9 cellular contexts compared by ENCODE assay signal in the genomic region with DNA sequence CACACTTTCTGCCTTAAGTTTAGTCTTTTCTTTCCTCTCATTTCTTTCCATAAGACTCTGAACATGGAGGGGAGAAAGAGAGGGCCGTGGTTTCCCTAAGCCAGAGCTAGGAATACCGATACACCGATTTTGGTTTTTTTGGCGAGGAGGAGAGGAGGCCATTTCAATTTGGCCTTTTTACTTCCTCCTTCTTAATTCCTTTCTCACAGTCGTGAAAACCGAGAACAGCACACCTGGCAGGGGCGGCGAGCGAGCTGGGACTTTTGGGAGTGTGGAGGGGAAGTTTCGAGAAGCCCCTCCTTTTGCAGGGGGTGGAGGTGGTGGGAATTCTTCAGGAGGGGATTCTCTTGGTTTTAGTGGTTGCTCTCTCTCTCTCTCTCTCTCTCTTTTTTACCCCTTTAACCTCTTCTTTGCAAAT. TPM values are rescaled to one million over a fixed set of nuclear protein-coding genes. Genes with fewer than 3 reads are reported as not detected.
A peak's percentile ranks its signal among the peaks of the same experiment; 100 is the strongest.
DNase-seq lines count a peak whose midpoint lies in the region; ATAC-seq and TF ChIP-seq lines count a peak whose summit lies in the region.
"Had no signal": no experiment of that assay in that cellular context is flagged by ENCODE, and none has a peak within 500 bp of the region (broad histone marks: within the 10 kb centered on the region; RNA-seq: fewer than 3 reads in every experiment).

No MANE protein-coding gene starts in this region.

- H3K4me3 ChIP-seq in iPS-20b (ENCODE audit: low read length) (peak overlapping the region; percentile 49), subcutaneous abdominal adipose tissue (ENCODE audit: low read depth in 1 of 5, low read length in 5 of 5) (peak overlapping the region in 3 of 5 donors; percentile 0 to 38 (median 7)), WERI-Rb-1 (ENCODE audit: low read depth, low read length) (no peak overlapping the region)
- H3K4me3 ChIP-seq: A549 had no signal

- peaks cover 2% of the 10 kb centered on the region for H3K27me3 Mint-ChIP-seq in activated CD4-positive, alpha-beta T cell treated with anti-CD3 and anti-CD28 coated beads, Interleukin-2, amount 10 ng/mL, durations not matched to agents 24 days and 14 days
- H3K27me3 Mint-ChIP-seq in T-helper 2 cell treated with Interferon-gamma antibody and Interleukin-4, amounts not matched to agents 5 μg/mL and 100 μg/mL, for 36 hours (ENCODE audit: low read depth): peaks cover 2% of the 10 kb centered on the region

- H3K9ac ChIP-seq in iPS-20b (ENCODE audit: low read depth, low read length) (no peak overlapping the region), subcutaneous abdominal adipose tissue (ENCODE audit: low read length in 5 of 5) (no peak overlapping the region)

- H3K27ac Mint-ChIP-seq in activated CD4-positive, alpha-beta T cell treated with anti-CD3 and anti-CD28 coated beads, Interleukin-2, amount 10 ng/mL, durations not matched to agents 24 days and 14 days: peak overlapping the region; percentile 93
- H3K27ac Mint-ChIP-seq in T-helper 2 cell treated with Interferon-gamma antibody and Interleukin-4, amounts not matched to agents 5 μg/mL and 100 μg/mL, for 36 hours: peak overlapping the region; percentile 93

- peaks cover 67% of the 10 kb centered on the region for H3K4me1 ChIP-seq in iPS-20b (ENCODE audit: insufficient read depth, low read length)
- peaks cover 2 to 86% (median 80%) of the 10 kb centered on the region in 5 donors for H3K4me1 ChIP-seq in subcutaneous abdominal adipose tissue (ENCODE audit: control insufficient read depth in 5 of 5, insufficient read depth in 5 of 5, low read length in 5 of 5)

- H3K27me3 ChIP-seq in iPS-20b (ENCODE audit: insufficient read depth, low read length) (peaks cover 100% of the 10 kb centered on the region), subcutaneous abdominal adipose tissue (ENCODE audit: control insufficient read depth in 5 of 5, insufficient read depth in 4 of 5, low read length in 5 of 5) (peaks cover 0 to 24% (median 7%) of the 10 kb centered on the region in 5 donors), WERI-Rb-1 (ENCODE audit: insufficient read depth, low read depth, severe bottlenecking) (peaks cover 25% of the 10 kb centered on the region)

- no peak for DNase-seq in activated CD4-positive, alpha-beta T cell treated with anti-CD3 and anti-CD28 coated beads, Interleukin-2, amount 10 ng/mL, durations not matched to agents 24 days and 14 days
- no peak for DNase-seq in activated CD4-positive, alpha-beta T cell treated with anti-CD3 and anti-CD28 coated beads, Interleukin-2, amount 50 U/mL, for 1 hour
- no peak for DNase-seq in T-helper 2 cell treated with Interferon-gamma antibody and Interleukin-4, amounts not matched to agents 5 μg/mL and 100 μg/mL, for 36 hours (ENCODE audit: low spot score)
- DNase-seq in WERI-Rb-1 (no peak), NCI-H1105 (lab: John Stamatoyannopoulos, UW) (no peak)

- peaks cover 89% of the 10 kb centered on the region for H3K36me3 Mint-ChIP-seq in activated CD4-positive, alpha-beta T cell treated with anti-CD3 and anti-CD28 coated beads, Interleukin-2, amount 10 ng/mL, durations not matched to agents 24 days and 14 days (ENCODE audit: low read depth)
- H3K36me3 Mint-ChIP-seq in T-helper 2 cell treated with Interferon-gamma antibody and Interleukin-4, amounts not matched to agents 5 μg/mL and 100 μg/mL, for 36 hours (ENCODE audit: low read depth): peaks cover 96% of the 10 kb centered on the region

- H3K9me3 Mint-ChIP-seq in activated CD4-positive, alpha-beta T cell treated with anti-CD3 and anti-CD28 coated beads, Interleukin-2, amount 10 ng/mL, durations not matched to agents 24 days and 14 days: no peaks in the 10 kb centered on the region
- H3K9me3 Mint-ChIP-seq in T-helper 2 cell treated with Interferon-gamma antibody and Interleukin-4, amounts not matched to agents 5 μg/mL and 100 μg/mL, for 36 hours: no peaks in the 10 kb centered on the region

- H3K27ac ChIP-seq in iPS-20b (ENCODE audit: low read length) (no peak overlapping the region), subcutaneous abdominal adipose tissue (ENCODE audit: low read depth, low read length) (no peak overlapping the region), WERI-Rb-1 (no peak overlapping the region)
- H3K27ac ChIP-seq: A549 had no signal

- no peaks in the 10 kb centered on the region for H3K36me3 ChIP-seq in iPS-20b (ENCODE audit: insufficient read depth, low read depth, low read length)
- H3K36me3 ChIP-seq in subcutaneous abdominal adipose tissue (ENCODE audit: control insufficient read depth in 5 of 5, insufficient read depth in 5 of 5, low read length in 5 of 5): peaks cover 0 to 4% (median 0%) of the 10 kb centered on the region in 5 donors
- H3K36me3 ChIP-seq in WERI-Rb-1: no peaks in the 10 kb centered on the region

- H3K4me3 Mint-ChIP-seq in activated CD4-positive, alpha-beta T cell treated with anti-CD3 and anti-CD28 coated beads, Interleukin-2, amount 10 ng/mL, durations not matched to agents 24 days and 14 days: peak overlapping the region; percentile 90
- H3K4me3 Mint-ChIP-seq in T-helper 2 cell treated with Interferon-gamma antibody and Interleukin-4, amounts not matched to agents 5 μg/mL and 100 μg/mL, for 36 hours: peak overlapping the region; percentile 98

- ATAC-seq in HG03196 (IDR thresholded peaks at IDR 0.05; ENCODE audit: unreplicated experiment): no peak
- ATAC-seq: A549 had no signal

- intact Hi-C loops in activated CD4-positive, alpha-beta T cell treated with anti-CD3 and anti-CD28 coated beads, Interleukin-2, amount 10 ng/mL, durations not matched to agents 24 days and 14 days (cut with micrococcal nuclease): loop anchor here (1.0 kb wide), 5 partner anchors 7 to 342 kb away; no protein-coding TSS in a partner anchor

- no peak for TF ChIP-seq CTCF in WERI-Rb-1 (IDR thresholded peaks at IDR 0.05; ENCODE audit: low read depth, low read length)

- H3K9me3 ChIP-seq in iPS-20b (ENCODE audit: insufficient read depth, low read depth, low read length): peaks cover 3% of the 10 kb centered on the region; the same call in 1 of the 2 replicates
- H3K9me3 ChIP-seq in subcutaneous abdominal adipose tissue (ENCODE audit: control insufficient read depth in 5 of 5, low read length in 5 of 5): no peaks in the 10 kb centered on the region
- no peaks in the 10 kb centered on the region for H3K9me3 ChIP-seq in WERI-Rb-1 (ENCODE audit: severe bottlenecking)
- H3K9me3 ChIP-seq: A549 had no signal

- peaks cover 75% of the 10 kb centered on the region for H3K4me1 Mint-ChIP-seq in activated CD4-positive, alpha-beta T cell treated with anti-CD3 and anti-CD28 coated beads, Interleukin-2, amount 10 ng/mL, durations not matched to agents 24 days and 14 days
- H3K4me1 Mint-ChIP-seq in T-helper 2 cell treated with Interferon-gamma antibody and Interleukin-4, amounts not matched to agents 5 μg/mL and 100 μg/mL, for 36 hours (ENCODE audit: low read depth): peaks cover 56% of the 10 kb centered on the region

RNA-seq across cellular contexts. Expression of gene GATA3, which starts 6.2 kb away (rescaled TPM):
- 79.7 and 81.0 TPM in 2 replicates for total RNA-seq in activated CD4-positive, alpha-beta T cell treated with anti-CD3 and anti-CD28 coated beads, Interleukin-2, amount 10 ng/mL, durations not matched to agents 24 days and 14 days
